In genomic region chr1:111743679-111744101, GRCh38 we compare ENCODE assay signal across 11 cellular contexts. TPM values are rescaled to one million over a fixed set of nuclear protein-coding genes. Genes with fewer than 3 reads are reported as not detected.
DNase-seq lines count a peak whose midpoint lies in the region; ATAC-seq and TF ChIP-seq lines count a peak whose summit lies in the region.
"Had no signal": no experiment of that assay in that cellular context is flagged by ENCODE, and none has a peak within 500 bp of the region (broad histone marks: within the 10 kb centered on the region; RNA-seq: fewer than 3 reads in every experiment).

No MANE protein-coding gene starts in this region.

- POLR2A ChIA-PET in activated CD4-positive, alpha-beta T cell treated with anti-CD3 and anti-CD28 coated beads for 36 hours (lab: Charles Lee), result no interaction called here

- H3K79me2 ChIP-seq in GM23248 (ENCODE audit: insufficient read depth), result no peaks in the 10 kb centered on the region

- H3K27ac Mint-ChIP-seq in progenitor cell of endocrine pancreas, result peak overlapping the region; percentile 45
- no peak overlapping the region for H3K27ac Mint-ChIP-seq in activated CD4-positive, alpha-beta T cell treated with anti-CD3 and anti-CD28 coated beads for 36 hours
- H3K27ac Mint-ChIP-seq: activated T-helper 17 cell treated with anti-CD3 and anti-CD28 coated beads, Interleukin-2, amount 50 U/mL, for 72 hours had no signal

- peak overlapping the region; percentile 1; the same call in 1 of the 2 replicates for H2AFZ ChIP-seq in GM23248

- CTCF ChIA-PET in activated CD4-positive, alpha-beta T cell treated with anti-CD3 and anti-CD28 coated beads for 36 hours (lab: Charles Lee), result interaction anchor here (0.8 to 2.9 kb wide), 8 partner anchors 11 to 265 kb away, joined by 3 to 15 read pairs (median 5); partner anchors contain the start of gene DDX20

- H3K9me3 ChIP-seq in GM23248 (ENCODE audit: low read depth), result no peaks in the 10 kb centered on the region
- H3K9me3 ChIP-seq in adipocyte (ENCODE audit: control insufficient read depth, low read length), result no peaks in the 10 kb centered on the region
- H3K9me3 ChIP-seq in ovary, result no peaks in the 10 kb centered on the region

- peaks cover 2% of the 10 kb centered on the region for H3K4me1 Mint-ChIP-seq in progenitor cell of endocrine pancreas (ENCODE audit: low read depth)
- H3K4me1 Mint-ChIP-seq in activated CD4-positive, alpha-beta T cell treated with anti-CD3 and anti-CD28 coated beads for 36 hours, result peaks cover 9% of the 10 kb centered on the region

- 9 to 22% methylated on average over 3 of the region's 3 CpGs for WGBS in GM23248 (ENCODE audit: low coverage in 1 of 2, low lambda C conversion rate in 2 of 2, missing lambda C conversion rate in 2 of 2), 2 experiments
- WGBS in ovary, 3 donors, result 27 to 40% (median 36%) methylated on average over 3 of the region's 3 CpGs

- no peak overlapping the region for H3K4me3 Mint-ChIP-seq in progenitor cell of endocrine pancreas (ENCODE audit: low read depth)
- no peak overlapping the region for H3K4me3 Mint-ChIP-seq in activated CD4-positive, alpha-beta T cell treated with anti-CD3 and anti-CD28 coated beads for 36 hours
- H3K4me3 Mint-ChIP-seq: activated T-helper 17 cell treated with anti-CD3 and anti-CD28 coated beads, Interleukin-2, amount 50 U/mL, for 72 hours had no signal

- H3K36me3 ChIP-seq in GM23248 (ENCODE audit: low read depth) (no peaks in the 10 kb centered on the region), adipocyte (ENCODE audit: control insufficient read depth, insufficient read depth, low read length, severe bottlenecking) (no peaks in the 10 kb centered on the region), ovary (no peaks in the 10 kb centered on the region)

- in situ Hi-C loops in GM23248 (cut with MboI), result no loop called here

- H3K4me3 ChIP-seq in GM23248 (no peak overlapping the region), adipocyte (ENCODE audit: low read length) (no peak overlapping the region), ovary (no peak overlapping the region)

- peak overlapping the region; percentile 5 for H3K4me2 ChIP-seq in GM23248 (ENCODE audit: unreplicated experiment)

- peak overlapping the region; percentile 49 for H3K27ac ChIP-seq in GM23248
- H3K27ac ChIP-seq in ovary, result no peak overlapping the region

- no peak for TF ChIP-seq EP300 in ovary (IDR thresholded peaks at IDR 0.05)

- peak; percentile 81 for DNase-seq in GM23248
- DNase-seq in adipocyte (ENCODE audit: low read depth), result peak; percentile 38
- no peak for DNase-seq in Right ventricle myocardium superior
- no peak for DNase-seq in progenitor cell of endocrine pancreas (ENCODE audit: low spot score, unreplicated experiment)
- no peak for DNase-seq in activated CD4-positive, alpha-beta T cell treated with anti-CD3 and anti-CD28 coated beads for 36 hours
- DNase-seq in ovary, result no peak
- DNase-seq: activated CD4-positive, alpha-beta T cell treated with anti-CD3 and anti-CD28 coated beads for 4 hours; MM.1S; NCI-H2107 had no signal

- no peaks in the 10 kb centered on the region for H4K20me1 ChIP-seq in GM23248 (ENCODE audit: insufficient read depth)

- peak; percentile 5 for ATAC-seq in Right ventricle myocardium superior (ENCODE audit: poor library complexity)
- no peak for ATAC-seq in activated CD4-positive, alpha-beta T cell treated with anti-CD3 and anti-CD28 coated beads for 36 hours
- ATAC-seq in HG02623 (IDR thresholded peaks at IDR 0.05; ENCODE audit: unreplicated experiment), result no peak
- ATAC-seq: activated T-helper 17 cell treated with anti-CD3 and anti-CD28 coated beads, Interleukin-2, amount 50 U/mL, for 72 hours had no signal

- no peaks in the 10 kb centered on the region for H3K9me2 ChIP-seq in GM23248 (ENCODE audit: insufficient read depth)

- no peaks in the 10 kb centered on the region for H3K36me3 Mint-ChIP-seq in progenitor cell of endocrine pancreas (ENCODE audit: insufficient read depth)
- no peaks in the 10 kb centered on the region for H3K36me3 Mint-ChIP-seq in activated CD4-positive, alpha-beta T cell treated with anti-CD3 and anti-CD28 coated beads for 36 hours (ENCODE audit: low read depth)

- peak overlapping the region; percentile 35; the same call in 1 of the 2 replicates for H3K9ac ChIP-seq in GM23248
- no peak overlapping the region for H3K9ac ChIP-seq in adipocyte (ENCODE audit: low read length)

- TF ChIP-seq CTCF in progenitor cell of endocrine pancreas (IDR thresholded peaks at IDR 0.05; ENCODE audit: unreplicated experiment), result no peak
- no peak for TF ChIP-seq CTCF in ovary (IDR thresholded peaks at IDR 0.05)

- intact Hi-C loops in Right ventricle myocardium superior (cut with DNase I), result no loop called here
- intact Hi-C loops in activated CD4-positive, alpha-beta T cell treated with anti-CD3 and anti-CD28 coated beads for 36 hours (cut with DNase I, micrococcal nuclease), result no loop called here
- intact Hi-C loops in ovary (cut with DNase I), result loop anchor here in 1 of 4 donors (10.0 kb wide), 1 partner anchor 239 kb away; the partner anchor contains the start of genes ADORA3 and TMIGD3

- H3K4me1 ChIP-seq in GM23248 (ENCODE audit: insufficient read depth), result peaks cover 27% of the 10 kb centered on the region
- peaks cover 9% of the 10 kb centered on the region for H3K4me1 ChIP-seq in adipocyte (ENCODE audit: control insufficient read depth, insufficient read depth, low read length)
- no peaks in the 10 kb centered on the region for H3K4me1 ChIP-seq in ovary (ENCODE audit: insufficient read depth)

- peaks cover 44% of the 10 kb centered on the region for H3K27me3 Mint-ChIP-seq in progenitor cell of endocrine pancreas
- H3K27me3 Mint-ChIP-seq in activated CD4-positive, alpha-beta T cell treated with anti-CD3 and anti-CD28 coated beads for 36 hours, result peaks cover 21% of the 10 kb centered on the region

- H3K9me3 Mint-ChIP-seq in progenitor cell of endocrine pancreas (ENCODE audit: low read depth), result peaks cover 3% of the 10 kb centered on the region
- H3K9me3 Mint-ChIP-seq in activated CD4-positive, alpha-beta T cell treated with anti-CD3 and anti-CD28 coated beads for 36 hours (ENCODE audit: low read depth), result no peaks in the 10 kb centered on the region
- H3K9me3 Mint-ChIP-seq: activated T-helper 17 cell treated with anti-CD3 and anti-CD28 coated beads, Interleukin-2, amount 50 U/mL, for 72 hours had no signal

- peaks cover 22% of the 10 kb centered on the region for H3F3A ChIP-seq in GM23248 (ENCODE audit: insufficient read depth)

- no peak for TF ChIP-seq POLR2A in ovary (IDR thresholded peaks at IDR 0.05)

- H3K27me3 ChIP-seq in GM23248 (replicated peaks; ENCODE audit: insufficient read depth) (no peaks in the 10 kb centered on the region), adipocyte (replicated peaks; ENCODE audit: control insufficient read depth, insufficient read depth, low read length) (no peaks in the 10 kb centered on the region), ovary (no peaks in the 10 kb centered on the region)

RNA-seq across cellular contexts. Expression of gene INKA2, which starts 4.5 kb away (rescaled TPM):
- 0.63 and 1.3 TPM in 2 replicates for total RNA-seq in GM23248 (2014; rRNA removed; shearing (Covaris generic))
- polyA plus RNA-seq in GM23248 (2016; fragmentation: Nextera tagmentation; extraction: Ambion mirVana) (1.2 and 1.3 TPM in 2 replicates), ovary (1 to 10 TPM; 2.3 to 4.1 TPM)
- total RNA-seq in Right ventricle myocardium superior (28.4 TPM), progenitor cell of endocrine pancreas (4.4 and 5.8 TPM in 2 replicates), ovary (10 to 100 TPM in 4 of 7 donors, 1 to 10 TPM in 3; 2.9 to 22.2 (median 10.5) TPM)
- under 1 TPM; 0.25 to 0.49 TPM for total RNA-seq in activated CD4-positive, alpha-beta T cell treated with anti-CD3 and anti-CD28 coated beads for 36 hours

RNA-seq across cellular contexts. Expression of gene DDX20, which starts 12.0 kb away (rescaled TPM):
- total RNA-seq in GM23248 (2014; rRNA removed; shearing (Covaris generic)), result 20.1 and 24.2 TPM in 2 replicates
- polyA plus RNA-seq in GM23248 (2016; fragmentation: Nextera tagmentation; extraction: Ambion mirVana), result 9.4 and 11.5 TPM in 2 replicates
- 5.8 TPM for total RNA-seq in Right ventricle myocardium superior
- 18.4 and 18.6 TPM in 2 replicates for total RNA-seq in progenitor cell of endocrine pancreas
- total RNA-seq in activated CD4-positive, alpha-beta T cell treated with anti-CD3 and anti-CD28 coated beads for 36 hours, result 10 to 100 TPM; 13.5 to 13.6 TPM
- 10 to 100 TPM; 10.6 to 26.9 (median 14.5) TPM for total RNA-seq in ovary
- polyA plus RNA-seq in ovary, result 10 to 100 TPM in 1 of 2 donors, 1 to 10 TPM in 1; 7.3 to 10.5 TPM

Comparison
In these comparisons a context has a peak if more than half of its experiments do, and no peak if none do; other contexts are left out.
1. DNase-seq: peak in GM23248 (single experiment) and adipocyte (single experiment); none in Right ventricle myocardium superior (single experiment), progenitor cell of endocrine pancreas (single experiment), activated CD4-positive, alpha-beta T cell treated with anti-CD3 and anti-CD28 coated beads for 36 hours (single experiment) and ovary (0 of 5).